Comparison of ENCODE assay signal across 14 cellular contexts in genomic region chr1:29960906-29961675, GRCh38.
"Had no signal": no experiment of that assay in that cellular context is flagged by ENCODE, and none has a peak within 500 bp of the region (broad histone marks: within the 10 kb centered on the region; RNA-seq: fewer than 3 reads in every experiment).

No MANE protein-coding gene starts in this region.

- H3K27ac Mint-ChIP-seq: activated CD8-positive, alpha-beta T cell treated with anti-CD3 and anti-CD28 coated beads, Interleukin-2, amount 10 ng/mL, durations not matched to agents 7 days and 5 days; activated T-helper 17 cell treated with anti-CD3 and anti-CD28 coated beads, Interleukin-2, amount 50 U/mL, for 72 hours; naive B cell; T-helper 2 cell treated with Interferon-gamma antibody and Interleukin-4, amounts not matched to agents 5 μg/mL and 100 μg/mL, for 36 hours had no signal

- H3K4me1 Mint-ChIP-seq: naive B cell had no signal

- H3K4me3 Mint-ChIP-seq: activated CD8-positive, alpha-beta T cell treated with anti-CD3 and anti-CD28 coated beads, Interleukin-2, amount 10 ng/mL, durations not matched to agents 7 days and 5 days; activated naive CD4-positive, alpha-beta T cell treated with anti-CD3 and anti-CD28 coated beads for 36 hours; activated T-helper 17 cell treated with anti-CD3 and anti-CD28 coated beads, Interleukin-2, amount 50 U/mL, for 72 hours; naive B cell; T-helper 2 cell treated with Interferon-gamma antibody and Interleukin-4, amounts not matched to agents 5 μg/mL and 100 μg/mL, for 36 hours had no signal

- H3K4me1 ChIP-seq: foreskin keratinocyte, psoas muscle, upper lobe of right lung had no signal

- H3K27ac ChIP-seq: foreskin keratinocyte, psoas muscle, upper lobe of right lung had no signal

- H3K36me3 ChIP-seq: upper lobe of right lung had no signal

- DNase-seq: activated CD4-positive, alpha-beta T cell treated with anti-CD3 and anti-CD28 coated beads for 1 hour; activated CD8-positive, alpha-beta T cell treated with anti-CD3 and anti-CD28 coated beads, Interleukin-2, amount 10 ng/mL, durations not matched to agents 7 days and 5 days; activated naive CD4-positive, alpha-beta T cell treated with anti-CD3 and anti-CD28 coated beads for 36 hours; foreskin keratinocyte; midbrain; naive B cell; psoas muscle; stimulated activated CD4-positive, alpha-beta T cell treated with anti-CD3 and anti-CD28 coated beads, Interleukin-2, amount 100 ng/mL, for 24 hours; stimulated activated naive CD4-positive, alpha-beta T cell; SW 1271; upper lobe of right lung had no signal

- H3K36me3 Mint-ChIP-seq: naive B cell had no signal

- H3K4me3 ChIP-seq: psoas muscle, upper lobe of right lung had no signal

- ATAC-seq: activated CD8-positive, alpha-beta T cell treated with anti-CD3 and anti-CD28 coated beads, Interleukin-2, amount 10 ng/mL, durations not matched to agents 7 days and 5 days; activated T-helper 17 cell treated with anti-CD3 and anti-CD28 coated beads, Interleukin-2, amount 50 U/mL, for 72 hours; foreskin keratinocyte; psoas muscle; sciatic nerve; upper lobe of right lung had no signal

- H3K9me3 ChIP-seq: psoas muscle, upper lobe of right lung had no signal

- H3K9me3 Mint-ChIP-seq: activated naive CD4-positive, alpha-beta T cell treated with anti-CD3 and anti-CD28 coated beads for 36 hours; activated T-helper 17 cell treated with anti-CD3 and anti-CD28 coated beads, Interleukin-2, amount 50 U/mL, for 72 hours; T-helper 2 cell treated with Interferon-gamma antibody and Interleukin-4, amounts not matched to agents 5 μg/mL and 100 μg/mL, for 36 hours had no signal
